ENCODE assay signal across 34 cellular contexts in the genomic region with DNA sequence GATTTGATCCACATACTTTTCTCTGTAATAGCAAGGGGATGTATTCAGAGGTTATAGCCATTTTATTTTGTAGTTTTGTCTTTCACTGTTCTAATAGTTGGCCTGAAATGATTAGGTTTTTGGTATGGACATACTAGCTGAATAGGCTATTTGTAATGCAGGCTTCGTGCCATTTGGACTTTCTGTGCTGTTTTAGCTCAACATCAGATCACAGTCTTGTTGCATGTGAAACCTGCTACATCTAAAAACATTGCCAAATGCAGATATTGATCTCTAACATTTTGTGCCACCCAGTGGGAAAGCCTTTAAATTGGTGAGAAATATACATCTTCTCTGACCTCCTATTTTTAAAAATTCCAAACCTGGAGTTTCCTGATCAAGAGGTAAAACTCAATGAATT.
"Had no signal": no experiment of that assay in that cellular context is flagged by ENCODE, and none has a peak within 500 bp of the region (broad histone marks: within the 10 kb centered on the region; RNA-seq: fewer than 3 reads in every experiment).

No MANE protein-coding gene starts in this region.

- H3K36me3 ChIP-seq: adrenal gland, brain microvascular endothelial cell, breast epithelium had no signal

- FAIRE-seq: astrocyte, bronchial epithelial cell had no signal

- H3K27me3 ChIP-seq: adrenal gland, ascending aorta, body of pancreas, brain microvascular endothelial cell, breast epithelium, cardiac muscle cell had no signal

- ATAC-seq: activated naive CD4-positive, alpha-beta T cell treated with anti-CD3 and anti-CD28 coated beads, Interleukin-2, amount 50 U/mL, for 72 hours; activated naive CD8-positive, alpha-beta T cell treated with anti-CD3 and anti-CD28 coated beads, Interleukin-2, amount 50 U/mL, for 24 hours; activated T-cell treated with anti-CD3 and anti-CD28 coated beads, Interleukin-2, amount 50 U/mL, for 4 hours; activated T-cell treated with anti-CD3 and anti-CD28 coated beads, Interleukin-2, amount 50 U/mL, for 72 hours; activated T-helper 17 cell treated with anti-CD3 and anti-CD28 coated beads, Interleukin-2, amount 50 U/mL, for 72 hours; body of pancreas had no signal

- H3K4me3 ChIP-seq: adrenal gland, ascending aorta, body of pancreas, breast epithelium, cardiac muscle cell had no signal

- H3K9me3 ChIP-seq: adrenal gland, ascending aorta, body of pancreas, breast epithelium had no signal

- DNase-seq: activated effector memory CD4-positive, alpha-beta T cell treated with anti-CD3 and anti-CD28 coated beads, Interleukin-2, amount 50 U/mL, for 16 hours; activated effector memory CD4-positive, alpha-beta T cell treated with Interleukin-2 at 50 U/mL for 16 hours; activated gamma-delta T cell; activated gamma-delta T cell treated with Interleukin-2 at 50 U/mL for 16 hours; activated naive CD4-positive, alpha-beta T cell; activated naive CD4-positive, alpha-beta T cell treated with anti-CD3 and anti-CD28 coated beads for 36 hours; activated naive CD4-positive, alpha-beta T cell treated with anti-CD3 and anti-CD28 coated beads, Interleukin-2, amount 10 ng/mL, durations not matched to agents 7 days and 5 days; activated naive CD4-positive, alpha-beta T cell treated with anti-CD3 and anti-CD28 coated beads, Interleukin-2, amount 50 U/mL, for 16 hours; activated naive CD4-positive, alpha-beta T cell treated with Interleukin-2 at 50 U/mL for 16 hours; activated naive CD8-positive, alpha-beta T cell treated with anti-CD3 and anti-CD28 coated beads for 36 hours; activated naive CD8-positive, alpha-beta T cell treated with anti-CD3 and anti-CD28 coated beads, Interleukin-2, amount 10 ng/mL, durations not matched to agents 7 days and 5 days; activated naive CD8-positive, alpha-beta T cell treated with anti-CD3 and anti-CD28 coated beads, Interleukin-2, amount 50 U/mL, for 24 hours; activated T-cell treated with anti-CD3 and anti-CD28 coated beads, Interleukin-2, amount 50 U/mL, for 1 hour; activated T-cell treated with anti-CD3 and anti-CD28 coated beads, Interleukin-2, amount 50 U/mL, for 24 hours; activated T-cell treated with anti-CD3 and anti-CD28 coated beads, Interleukin-2, amount 50 U/mL, for 4 hours; activated T-cell treated with anti-CD3 and anti-CD28 coated beads, Interleukin-2, amount 50 U/mL, for 48 hours; activated T-cell treated with anti-CD3 and anti-CD28 coated beads, Interleukin-2, amount 50 U/mL, for 72 hours; adrenal gland; amniotic stem cell; amygdala; anterior cingulate cortex; aorta; body of pancreas; brain microvascular endothelial cell; caudate nucleus; central memory CD4-positive, alpha-beta T cell; cerebellar nuclear complex had no signal

- H3K4me1 ChIP-seq: adrenal gland, breast epithelium had no signal

- H3K27ac ChIP-seq: adrenal gland, ascending aorta, body of pancreas, brain microvascular endothelial cell, breast epithelium, cardiac muscle cell had no signal
